Comparison of ENCODE assay signal across 8 cellular contexts in genomic region chr3:5022966-5023776, GRCh38. TPM values are rescaled to one million over a fixed set of nuclear protein-coding genes. Genes with fewer than 3 reads are reported as not detected.
DNase-seq lines count a peak whose midpoint lies in the region; ATAC-seq, FAIRE-seq and TF ChIP-seq lines count a peak whose summit lies in the region.

No MANE protein-coding gene starts in this region.

- no peak overlapping the region for H3K4me3 ChIP-seq in astrocyte of the cerebellum (ENCODE audit: low read depth, low read length)

- DNase-seq in stimulated activated CD4-positive, alpha-beta T cell treated with anti-CD3 and anti-CD28 coated beads, Interleukin-12 subunit alpha, Interleukin-12 subunit beta, amount 100 ng/mL, for 48 hours (ENCODE audit: low read depth in 2 of 3, low spot score in 1 of 3): peak in 2 of 3 donors; percentile 33 to 42
- DNase-seq in stimulated activated CD4-positive, alpha-beta T cell treated with anti-CD3 and anti-CD28 coated beads, Interleukin-12 subunit alpha, Interleukin-12 subunit beta, amount 100 ng/mL, for 4 hours: no peak
- DNase-seq in astrocyte of the cerebellum (ENCODE audit: low read depth): peak; percentile 98
- peak; percentile 99 for DNase-seq in kidney glomerular epithelial cell (lab: John Stamatoyannopoulos, UW)
- peak; percentile 95 for DNase-seq in urothelium cell line (ENCODE audit: low spot score)
- DNase-seq in frontal cortex (ENCODE audit: low spot score in 2 of 2): no peak
- no peak for DNase-seq in NCI-H526 (lab: John Stamatoyannopoulos, UW)

- no peak for ATAC-seq in GM19035 (IDR thresholded peaks at IDR 0.05; ENCODE audit: unreplicated experiment)

- FAIRE-seq in urothelium cell line (lab: Jason Lieb, UNC): no peak
- no peak for FAIRE-seq in frontal cortex (lab: Jason Lieb, UNC)

- TF ChIP-seq CTCF in astrocyte of the cerebellum (IDR thresholded peaks at IDR 0.05; ENCODE audit: low read depth, low read length, missing control alignments): no peak

- in situ Hi-C loops in astrocyte of the cerebellum (cut with HindIII; ENCODE audit: low sequenced_read_pairs): no loop called here

RNA-seq across cellular contexts. Expression of gene BHLHE40, which starts 43.9 kb away (rescaled TPM):
- total RNA-seq in frontal cortex: 2.9 TPM

Comparison
In these comparisons a context has a peak if more than half of its experiments do, and no peak if none do; other contexts are left out.
1. DNase-seq: peak in stimulated activated CD4-positive, alpha-beta T cell treated with anti-CD3 and anti-CD28 coated beads, Interleukin-12 subunit alpha, Interleukin-12 subunit beta, amount 100 ng/mL, for 48 hours (2 of 3), astrocyte of the cerebellum (single experiment), kidney glomerular epithelial cell (single experiment) and urothelium cell line (single experiment); none in stimulated activated CD4-positive, alpha-beta T cell treated with anti-CD3 and anti-CD28 coated beads, Interleukin-12 subunit alpha, Interleukin-12 subunit beta, amount 100 ng/mL, for 4 hours (single experiment), frontal cortex (0 of 2) and NCI-H526 (0 of 2).